1 cellular context compared by ENCODE assay signal in the genomic region with DNA sequence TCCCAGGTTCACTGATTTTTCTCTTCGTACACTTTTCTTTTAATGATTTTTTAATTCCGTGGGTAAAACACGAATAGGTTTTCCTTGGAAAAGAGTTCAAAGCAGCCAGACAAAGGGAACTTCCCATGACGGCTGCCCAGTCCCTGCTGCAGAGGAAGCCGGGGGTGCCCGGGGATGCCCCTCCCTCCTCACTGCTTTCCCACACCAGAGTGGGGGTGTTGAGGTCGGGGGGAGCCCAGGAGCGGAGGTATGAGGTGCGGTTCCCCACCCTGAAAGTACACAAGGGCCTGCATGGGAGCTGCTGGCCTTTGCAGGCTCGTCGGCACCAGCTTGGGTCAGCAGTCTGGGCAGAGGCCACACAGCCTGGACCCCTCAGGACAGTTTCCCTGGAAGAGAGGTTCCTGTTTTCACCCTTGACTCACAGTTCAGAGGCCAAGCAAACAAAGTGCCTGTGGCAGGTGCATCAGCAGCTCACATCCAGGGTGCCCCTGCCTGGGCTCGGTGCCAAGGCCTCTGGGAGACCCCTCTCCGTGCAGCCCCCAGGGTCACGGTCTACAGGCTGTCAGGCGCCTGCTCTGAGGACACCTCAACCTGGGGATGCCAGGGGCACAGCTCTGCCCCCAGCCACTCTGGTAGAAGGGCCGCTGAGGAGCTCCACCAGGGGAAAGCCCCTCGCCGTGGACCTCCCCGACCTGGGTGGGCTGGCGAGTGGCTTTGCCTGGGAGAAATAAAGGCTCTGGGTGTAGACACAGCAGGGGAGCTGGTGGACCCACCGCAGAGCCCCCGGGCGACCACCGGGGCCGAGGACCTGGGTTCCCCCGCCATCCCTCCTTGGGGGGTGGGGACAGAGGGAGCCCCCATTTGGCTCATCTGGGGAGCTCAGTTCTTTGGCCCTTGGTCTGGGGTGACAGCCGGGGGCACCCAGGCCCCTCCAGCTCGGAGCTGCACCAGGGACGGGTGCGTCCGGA.
TF ChIP-seq lines count a peak whose summit lies in the region.

No MANE protein-coding gene starts in this region.

TF ChIP-seq in HepG2, 621 proteins besides CTCF, POLR2A, EP300 and RAD21 (continued from another document and continues in another):
- TF ChIP-seq AFF4 (CRISPR knock-in tag; IDR thresholded peaks at IDR 0.05), result no peak
- TF ChIP-seq WIZ (CRISPR knock-in tag; IDR thresholded peaks at IDR 0.05), result no peak
- TF ChIP-seq REST (IDR thresholded peaks at IDR 0.05; ENCODE audit: borderline replicate concordance in 1 of 2, low read depth in 1 of 2, low read length in 2 of 2), result no peak
- no peak for TF ChIP-seq LRRFIP1 (CRISPR knock-in tag; conservative IDR thresholded peaks at IDR 0.05)
- no peak for TF ChIP-seq ZNF12 (CRISPR knock-in tag; IDR thresholded peaks at IDR 0.05)
- TF ChIP-seq KMT2A (CRISPR knock-in tag; IDR thresholded peaks at IDR 0.05), result no peak
- no peak for TF ChIP-seq ZSCAN25 (CRISPR knock-in tag; IDR thresholded peaks at IDR 0.05)
- TF ChIP-seq MAFK (conservative IDR thresholded peaks at IDR 0.05 in 1 of 2, IDR thresholded peaks at IDR 0.05 in 1 of 2; ENCODE audit: low read length in 2 of 2), result no peak
- no peak for TF ChIP-seq AGO2 (optimal IDR thresholded peaks at IDR 0.05; ENCODE audit: low read depth, low read length)
- no peak for TF ChIP-seq ZNF766 (CRISPR knock-in tag; IDR thresholded peaks at IDR 0.05; ENCODE audit: borderline replicate concordance)
- TF ChIP-seq KDM1A (CRISPR knock-in tag; IDR thresholded peaks at IDR 0.05), result no peak
- TF ChIP-seq MTF1 (CRISPR knock-in tag; IDR thresholded peaks at IDR 0.05), result no peak
- no peak for TF ChIP-seq RFXAP (CRISPR knock-in tag; IDR thresholded peaks at IDR 0.05; ENCODE audit: borderline replicate concordance)
- TF ChIP-seq, protein P1, sequence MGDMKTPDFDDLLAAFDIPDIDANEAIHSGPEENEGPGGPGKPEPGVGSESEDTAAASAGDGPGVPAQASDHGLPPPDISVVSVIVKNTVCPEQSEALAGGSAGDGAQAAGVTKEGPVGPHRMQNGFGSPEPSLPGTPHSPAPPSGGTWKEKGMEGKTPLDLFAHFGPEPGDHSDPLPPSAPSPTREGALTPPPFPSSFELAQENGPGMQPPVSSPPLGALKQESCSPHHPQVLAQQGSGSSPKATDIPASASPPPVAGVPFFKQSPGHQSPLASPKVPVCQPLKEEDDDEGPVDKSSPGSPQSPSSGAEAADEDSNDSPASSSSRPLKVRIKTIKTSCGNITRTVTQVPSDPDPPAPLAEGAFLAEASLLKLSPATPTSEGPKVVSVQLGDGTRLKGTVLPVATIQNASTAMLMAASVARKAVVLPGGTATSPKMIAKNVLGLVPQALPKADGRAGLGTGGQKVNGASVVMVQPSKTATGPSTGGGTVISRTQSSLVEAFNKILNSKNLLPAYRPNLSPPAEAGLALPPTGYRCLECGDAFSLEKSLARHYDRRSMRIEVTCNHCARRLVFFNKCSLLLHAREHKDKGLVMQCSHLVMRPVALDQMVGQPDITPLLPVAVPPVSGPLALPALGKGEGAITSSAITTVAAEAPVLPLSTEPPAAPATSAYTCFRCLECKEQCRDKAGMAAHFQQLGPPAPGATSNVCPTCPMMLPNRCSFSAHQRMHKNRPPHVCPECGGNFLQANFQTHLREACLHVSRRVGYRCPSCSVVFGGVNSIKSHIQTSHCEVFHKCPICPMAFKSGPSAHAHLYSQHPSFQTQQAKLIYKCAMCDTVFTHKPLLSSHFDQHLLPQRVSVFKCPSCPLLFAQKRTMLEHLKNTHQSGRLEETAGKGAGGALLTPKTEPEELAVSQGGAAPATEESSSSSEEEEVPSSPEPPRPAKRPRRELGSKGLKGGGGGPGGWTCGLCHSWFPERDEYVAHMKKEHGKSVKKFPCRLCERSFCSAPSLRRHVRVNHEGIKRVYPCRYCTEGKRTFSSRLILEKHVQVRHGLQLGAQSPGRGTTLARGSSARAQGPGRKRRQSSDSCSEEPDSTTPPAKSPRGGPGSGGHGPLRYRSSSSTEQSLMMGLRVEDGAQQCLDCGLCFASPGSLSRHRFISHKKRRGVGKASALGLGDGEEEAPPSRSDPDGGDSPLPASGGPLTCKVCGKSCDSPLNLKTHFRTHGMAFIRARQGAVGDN (CRISPR knock-in tag; IDR thresholded peaks at IDR 0.05), result no peak
- no peak for TF ChIP-seq XBP1 (CRISPR knock-in tag; IDR thresholded peaks at IDR 0.05)
- TF ChIP-seq ZNF713 (CRISPR knock-in tag; IDR thresholded peaks at IDR 0.05), result no peak
- TF ChIP-seq TBX3 (IDR thresholded peaks at IDR 0.05; ENCODE audit: borderline replicate concordance), result no peak
- TF ChIP-seq U2AF2 (IDR thresholded peaks at IDR 0.05; ENCODE audit: low read depth, low read length), result no peak
- TF ChIP-seq SMAD9 (CRISPR knock-in tag; IDR thresholded peaks at IDR 0.05), result no peak
- TF ChIP-seq ZNF136 (CRISPR knock-in tag; IDR thresholded peaks at IDR 0.05; ENCODE audit: low read depth), result no peak
- TF ChIP-seq ZFP37 (CRISPR knock-in tag; IDR thresholded peaks at IDR 0.05; ENCODE audit: borderline replicate concordance), result no peak
- no peak for TF ChIP-seq SUZ12 (IDR thresholded peaks at IDR 0.05; ENCODE audit: low read depth, low read length)
- TF ChIP-seq, protein P2, sequence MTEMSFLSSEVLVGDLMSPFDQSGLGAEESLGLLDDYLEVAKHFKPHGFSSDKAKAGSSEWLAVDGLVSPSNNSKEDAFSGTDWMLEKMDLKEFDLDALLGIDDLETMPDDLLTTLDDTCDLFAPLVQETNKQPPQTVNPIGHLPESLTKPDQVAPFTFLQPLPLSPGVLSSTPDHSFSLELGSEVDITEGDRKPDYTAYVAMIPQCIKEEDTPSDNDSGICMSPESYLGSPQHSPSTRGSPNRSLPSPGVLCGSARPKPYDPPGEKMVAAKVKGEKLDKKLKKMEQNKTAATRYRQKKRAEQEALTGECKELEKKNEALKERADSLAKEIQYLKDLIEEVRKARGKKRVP (CRISPR knock-in tag; IDR thresholded peaks at IDR 0.05), result no peak
- TF ChIP-seq ZNF75D (CRISPR knock-in tag; IDR thresholded peaks at IDR 0.05; ENCODE audit: borderline replicate concordance), result no peak
- no peak for TF ChIP-seq ZHX1 (CRISPR knock-in tag; IDR thresholded peaks at IDR 0.05; ENCODE audit: low read depth)
- TF ChIP-seq ZNF614 (CRISPR knock-in tag; IDR thresholded peaks at IDR 0.05; ENCODE audit: borderline replicate concordance), result no peak
- no peak; the same call in 1 of the 2 replicates for TF ChIP-seq GABPB1 (CRISPR knock-in tag; IDR thresholded peaks at IDR 0.05)
- TF ChIP-seq ZC3H13 (CRISPR knock-in tag; IDR thresholded peaks at IDR 0.05), result no peak
- TF ChIP-seq ZNF567 (CRISPR knock-in tag; IDR thresholded peaks at IDR 0.05; ENCODE audit: borderline replicate concordance), result no peak
- TF ChIP-seq ZFP91 (CRISPR knock-in tag; IDR thresholded peaks at IDR 0.05; ENCODE audit: borderline replicate concordance), result no peak
- peak; percentile 94 for TF ChIP-seq ZBTB7B (CRISPR knock-in tag; IDR thresholded peaks at IDR 0.05)
- TF ChIP-seq SPEN (CRISPR knock-in tag; IDR thresholded peaks at IDR 0.05; ENCODE audit: low read depth), result no peak
- TF ChIP-seq ZFP82 (CRISPR knock-in tag; IDR thresholded peaks at IDR 0.05; ENCODE audit: borderline replicate concordance), result no peak
